Comparison of ENCODE assay signal across 1 cellular context in genomic region chr22:43142881-43143562, GRCh38.
TF ChIP-seq lines count a peak whose summit lies in the region.

MCAT (minus strand) TSS chr22:43143398; CDS start chr22:43143348, 50 bp downstream.

TF ChIP-seq in HepG2, 621 proteins besides CTCF, POLR2A, EP300 and RAD21 (continued from another document and continues in another):
- TF ChIP-seq ZNF704 (CRISPR knock-in tag; IDR thresholded peaks at IDR 0.05; ENCODE audit: borderline replicate concordance) (0 out of 2 replicates have a peak, but pooled peaks have one; percentile 67), ZNF160 (CRISPR knock-in tag; IDR thresholded peaks at IDR 0.05) (peak; percentile 54; the same call in 1 of the 2 replicates), ZNF619 (CRISPR knock-in tag; IDR thresholded peaks at IDR 0.05) (peak; percentile 91; the same call in 1 of the 2 replicates), THRA (CRISPR knock-in tag; IDR thresholded peaks at IDR 0.05; ENCODE audit: borderline replicate concordance) (peak; percentile 61; the same call in 1 of the 2 replicates), SALL2 (CRISPR knock-in tag; IDR thresholded peaks at IDR 0.05) (peak; percentile 31; the same call in 1 of the 2 replicates), ZNF766 (CRISPR knock-in tag; IDR thresholded peaks at IDR 0.05; ENCODE audit: borderline replicate concordance) (no peak), ZBTB44 (CRISPR knock-in tag; IDR thresholded peaks at IDR 0.05) (0 out of 2 replicates have a peak, but pooled peaks have one; percentile 58), ZHX2 (IDR thresholded peaks at IDR 0.05; ENCODE audit: low read depth) (peak; percentile 64; the same call in 1 of the 2 replicates), ZHX2 (CRISPR knock-in tag; IDR thresholded peaks at IDR 0.05; ENCODE audit: borderline replicate concordance) (0 out of 2 replicates have a peak, but pooled peaks have one; percentile 48), HIC2 (CRISPR knock-in tag; IDR thresholded peaks at IDR 0.05; ENCODE audit: low read depth) (peak; percentile 51; the same call in 1 of the 2 replicates), FOXC1 (CRISPR knock-in tag; IDR thresholded peaks at IDR 0.05; ENCODE audit: borderline replicate concordance) (peak; percentile 55; the same call in 1 of the 2 replicates), ZNF660 (CRISPR knock-in tag; IDR thresholded peaks at IDR 0.05; ENCODE audit: borderline replicate concordance, low read depth) (0 out of 2 replicates have a peak, but pooled peaks have one; percentile 29), CSRNP2 (CRISPR knock-in tag; conservative IDR thresholded peaks at IDR 0.05; ENCODE audit: low read depth) (no peak), NKX3-1 (CRISPR knock-in tag; IDR thresholded peaks at IDR 0.05) (peak; percentile 67; the same call in 1 of the 2 replicates), HOXA5 (CRISPR knock-in tag; IDR thresholded peaks at IDR 0.05) (peak; percentile 90), ZNF563 (CRISPR knock-in tag; IDR thresholded peaks at IDR 0.05) (peak; percentile 79; the same call in 1 of the 2 replicates), THAP9 (CRISPR knock-in tag; IDR thresholded peaks at IDR 0.05; ENCODE audit: borderline replicate concordance) (peak; percentile 80; the same call in 1 of the 2 replicates), HNF1A (IDR thresholded peaks at IDR 0.05; ENCODE audit: low read depth) (no peak), HNF1A (CRISPR knock-in tag; IDR thresholded peaks at IDR 0.05; ENCODE audit: borderline replicate concordance) (no peak), ZBTB10 (CRISPR knock-in tag; IDR thresholded peaks at IDR 0.05; ENCODE audit: borderline replicate concordance) (peak; percentile 42; the same call in 1 of the 2 replicates), ETV5 (CRISPR knock-in tag; IDR thresholded peaks at IDR 0.05; ENCODE audit: borderline replicate concordance) (peak; percentile 79), ZFY (CRISPR knock-in tag; IDR thresholded peaks at IDR 0.05) (peak; percentile 81; the same call in 1 of the 2 replicates)
